ENCODE assay signal across 8 cellular contexts in the genomic region with DNA sequence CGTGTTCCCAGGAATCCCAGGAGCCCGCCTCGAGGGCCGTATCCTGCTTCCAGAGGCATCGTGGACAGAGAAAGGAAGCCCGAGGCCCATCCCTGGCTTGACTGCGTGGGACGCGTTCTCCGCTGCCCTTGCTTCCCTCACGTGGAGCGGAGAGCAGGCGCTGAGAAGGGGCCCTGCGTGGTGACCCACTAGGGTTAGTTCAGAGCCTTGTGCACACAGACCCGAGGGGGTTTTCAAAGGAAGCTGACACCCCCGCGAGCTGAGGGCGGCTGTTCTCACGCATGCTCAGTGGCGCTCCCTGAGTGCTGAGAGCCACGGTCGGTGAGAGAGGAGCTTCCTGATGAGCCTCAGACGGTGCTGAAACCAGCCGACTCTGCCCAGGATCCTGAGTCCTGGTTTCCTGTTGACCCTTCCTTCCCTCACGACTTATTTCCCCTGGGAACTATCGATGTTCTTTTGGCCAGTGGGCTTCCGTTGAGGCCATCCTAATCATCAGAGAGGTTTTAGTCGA.
A peak's percentile ranks its signal among the peaks of the same experiment; 100 is the strongest.
DNase-seq lines count a peak whose midpoint lies in the region; ATAC-seq and TF ChIP-seq lines count a peak whose summit lies in the region.

No MANE protein-coding gene starts in this region.

- no peaks in the 10 kb centered on the region for H3K27me3 Mint-ChIP-seq in central memory CD8-positive, alpha-beta T cell

- H3K36me3 Mint-ChIP-seq in central memory CD8-positive, alpha-beta T cell (ENCODE audit: insufficient read depth) = peaks cover 11% of the 10 kb centered on the region

- DNase-seq in GM13977 (ENCODE audit: low spot score) (peak; percentile 80), T-helper 1 cell (peak; percentile 11 to 52 (median 37)), DMS79 (lab: John Stamatoyannopoulos, UW) (no peak), NCI-H748 treated with DMSO at 0.1 percent for 48 hours (lab: John Stamatoyannopoulos, UW) (no peak), middle frontal gyrus (ENCODE audit: extremely low spot score, low spot score) (no peak)
- DNase-seq in central memory CD8-positive, alpha-beta T cell (ENCODE audit: low spot score in 2 of 2) = peak; percentile 47 to 72
- peak; percentile 73 for DNase-seq in stimulated activated CD4-positive, alpha-beta T cell treated with anti-CD3 and anti-CD28 coated beads, Interleukin-4, amount 100 ng/mL, for 24 hours

- in situ Hi-C loops in GM13977 (cut with MboI; ENCODE audit: low pct_unique_long_range_greater_than_20kb, low sequenced_read_pairs, unreplicated experiment) = no loop called here

- no peaks in the 10 kb centered on the region for H3K9me3 Mint-ChIP-seq in central memory CD8-positive, alpha-beta T cell

- peak; percentile 37 for ATAC-seq in HG02623 (IDR thresholded peaks at IDR 0.05; ENCODE audit: unreplicated experiment)
- ATAC-seq in central memory CD8-positive, alpha-beta T cell (replicated peaks; ENCODE audit: extremely low read depth, poor library complexity, severe bottlenecking) = peak; percentile 71

- peak overlapping the region; percentile 78 for H3K4me3 Mint-ChIP-seq in central memory CD8-positive, alpha-beta T cell

- peak overlapping the region; percentile 89 for H3K27ac Mint-ChIP-seq in central memory CD8-positive, alpha-beta T cell (ENCODE audit: low read depth)

- no peak for TF ChIP-seq CTCF in GM13977 (IDR thresholded peaks at IDR 0.05; ENCODE audit: extremely low read depth, insufficient read depth, missing control alignments)

- peaks cover 59% of the 10 kb centered on the region for H3K4me1 Mint-ChIP-seq in central memory CD8-positive, alpha-beta T cell

Comparison
In these comparisons a context has a peak if more than half of its experiments do, and no peak if none do; other contexts are left out.
1. DNase-seq: peak in GM13977 (single experiment), T-helper 1 cell (5 of 5), central memory CD8-positive, alpha-beta T cell (2 of 2) and stimulated activated CD4-positive, alpha-beta T cell treated with anti-CD3 and anti-CD28 coated beads, Interleukin-4, amount 100 ng/mL, for 24 hours (single experiment); none in DMS79 (single experiment), NCI-H748 treated with DMSO at 0.1 percent for 48 hours (single experiment) and middle frontal gyrus (single experiment).